ENCODE assay signal across 16 cellular contexts in genomic region chr2:150663143-150663542, GRCh38.
A peak's percentile ranks its signal among the peaks of the same experiment; 100 is the strongest.
DNase-seq lines count a peak whose midpoint lies in the region; ATAC-seq and TF ChIP-seq lines count a peak whose summit lies in the region.
"Had no signal": no experiment of that assay in that cellular context is flagged by ENCODE, and none has a peak within 500 bp of the region (broad histone marks: within the 10 kb centered on the region; RNA-seq: fewer than 3 reads in every experiment).

No MANE protein-coding gene starts in this region.

- H4K20me1 ChIP-seq in smooth muscle cell (ENCODE audit: low read depth), result no peaks in the 10 kb centered on the region

- 32% methylated on average over 1 of the region's 1 CpG for WGBS in smooth muscle cell (ENCODE audit: low lambda C conversion rate)

- no peaks in the 10 kb centered on the region for H3K4me1 ChIP-seq in smooth muscle cell (ENCODE audit: low read depth)
- H3K4me1 ChIP-seq: suprapubic skin had no signal

- peak overlapping the region; percentile 82 for H3K27ac ChIP-seq in epithelial cell of prostate
- peak overlapping the region; percentile 63 for H3K27ac ChIP-seq in smooth muscle cell (ENCODE audit: low read depth)
- H3K27ac ChIP-seq: suprapubic skin had no signal

- no peak overlapping the region for H2AFZ ChIP-seq in smooth muscle cell (ENCODE audit: low read depth)

- no peak overlapping the region for H3K4me3 ChIP-seq in smooth muscle cell
- H3K4me3 ChIP-seq: suprapubic skin had no signal

- H3K4me2 ChIP-seq in smooth muscle cell, result no peak overlapping the region

- no peak overlapping the region for H3K9ac ChIP-seq in smooth muscle cell (ENCODE audit: low read depth)

- DNase-seq in GM04504 (ENCODE audit: low read depth), result peak; percentile 60
- DNase-seq in RPMI7951 (ENCODE audit: low read depth), result peak; percentile 92
- DNase-seq in epithelial cell of prostate (ENCODE audit: low read depth, low spot score), result no peak
- DNase-seq in smooth muscle cell (lab: John Stamatoyannopoulos, UW; ENCODE audit: unreplicated experiment), result no peak
- DNase-seq in cerebellar cortex (ENCODE audit: low spot score), result no peak
- no peak for DNase-seq in NCI-H1092 (lab: John Stamatoyannopoulos, UW)
- DNase-seq: activated CD4-positive, alpha-beta T cell treated with anti-CD3 and anti-CD28 coated beads, Interleukin-2, amount 50 U/mL, for 4 hours; Calu3; foreskin melanocyte; kidney; naive thymus-derived CD8-positive, alpha-beta T cell; NCI-H1105; NCI-H446 had no signal

- ATAC-seq in HG02870 (IDR thresholded peaks at IDR 0.05; ENCODE audit: unreplicated experiment), result no peak
- ATAC-seq: naive thymus-derived CD8-positive, alpha-beta T cell; sciatic nerve had no signal

- no peak for TF ChIP-seq CTCF in smooth muscle cell (IDR thresholded peaks at IDR 0.05; ENCODE audit: borderline replicate concordance, insufficient read depth, poor library complexity, severe bottlenecking)

- no peaks in the 10 kb centered on the region for H3K79me2 ChIP-seq in smooth muscle cell (ENCODE audit: low read depth)

- H3K36me3 ChIP-seq in smooth muscle cell (ENCODE audit: low read depth), result no peaks in the 10 kb centered on the region
- H3K36me3 ChIP-seq: suprapubic skin had no signal

- no peaks in the 10 kb centered on the region for H3F3A ChIP-seq in smooth muscle cell (ENCODE audit: low read depth)

- no peaks in the 10 kb centered on the region for H3K9me3 ChIP-seq in smooth muscle cell (replicated peaks; ENCODE audit: low read depth)

- H3K27me3 ChIP-seq in smooth muscle cell (ENCODE audit: low read depth), result no peaks in the 10 kb centered on the region
- H3K27me3 ChIP-seq: suprapubic skin had no signal

Comparison
In these comparisons a context has a peak if more than half of its experiments do, and no peak if none do; other contexts are left out.
1. DNase-seq: peak in GM04504 (single experiment) and RPMI7951 (single experiment); none in epithelial cell of prostate (single experiment), smooth muscle cell (single experiment), cerebellar cortex (single experiment) and NCI-H1092 (single experiment).